Comparison of ENCODE assay signal across 8 cellular contexts in the genomic region with DNA sequence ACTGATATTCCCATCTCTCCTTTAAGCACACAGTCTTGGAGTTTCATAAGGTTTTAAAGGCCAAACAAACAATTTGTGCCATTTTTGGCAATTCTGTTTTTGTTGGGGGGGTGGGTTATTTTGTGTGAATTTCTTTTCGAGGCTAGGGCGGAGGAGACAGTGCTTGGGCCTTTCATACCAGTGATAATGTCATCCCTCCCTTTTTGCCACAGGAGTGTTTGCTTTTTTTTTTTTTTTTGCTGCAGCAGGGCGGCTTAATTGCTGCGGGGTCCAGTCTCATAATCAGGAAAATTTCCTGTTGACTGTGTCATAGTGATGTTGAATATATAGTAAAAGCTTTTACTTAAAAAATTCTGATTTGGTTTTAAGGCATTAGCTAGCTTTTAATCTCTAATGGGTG. TPM values are rescaled to one million over a fixed set of nuclear protein-coding genes. Genes with fewer than 3 reads are reported as not detected.
DNase-seq lines count a peak whose midpoint lies in the region; ATAC-seq, FAIRE-seq and TF ChIP-seq lines count a peak whose summit lies in the region.

No MANE protein-coding gene starts in this region.

- peak overlapping the region; percentile 89 for H3K27ac Mint-ChIP-seq in endothelial cell (ENCODE audit: unreplicated experiment)

- H3K4me3 Mint-ChIP-seq in endothelial cell (ENCODE audit: unreplicated experiment) = peak overlapping the region; percentile 100

- H3K79me2 ChIP-seq in DND-41 (ENCODE audit: insufficient read depth, low read length) = peaks cover 65% of the 10 kb centered on the region

- H3K9ac ChIP-seq in DND-41 (ENCODE audit: low read depth, low read length) = peak overlapping the region; percentile 99

- peak overlapping the region; percentile 74 to 100; a peak in 3 of 4 replicates for H3K4me3 ChIP-seq in DND-41 (ENCODE audit: low read depth in 1 of 2, low read length in 2 of 2)
- H3K4me3 ChIP-seq in ovary = peak overlapping the region; percentile 100

- H3K36me3 ChIP-seq in DND-41 (ENCODE audit: insufficient read depth, low read length) = peaks cover 10% of the 10 kb centered on the region
- no peaks in the 10 kb centered on the region for H3K36me3 ChIP-seq in ovary

- H3K27me3 Mint-ChIP-seq in endothelial cell (ENCODE audit: unreplicated experiment) = peaks cover 7% of the 10 kb centered on the region

- in situ Hi-C loops in ACHN (cut with HindIII; ENCODE audit: low pct_ligation_motif_present, low pct_unique_long_range_greater_than_20kb, low sequenced_read_pairs) = no loop called here

- ATAC-seq in DND-41 (ENCODE audit: insufficient read depth, low read depth) (no peak), HG02623 (IDR thresholded peaks at IDR 0.05; ENCODE audit: unreplicated experiment) (no peak)

- H3K4me1 ChIP-seq in DND-41 (ENCODE audit: insufficient read depth, low read length) = peaks cover 44% of the 10 kb centered on the region
- H3K4me1 ChIP-seq in ovary (ENCODE audit: insufficient read depth) = peaks cover 1% of the 10 kb centered on the region

- no peaks in the 10 kb centered on the region for H3K27me3 ChIP-seq in DND-41 (ENCODE audit: insufficient read depth, low read length, poor library complexity)
- no peaks in the 10 kb centered on the region for H3K27me3 ChIP-seq in ovary

- peaks cover 24% of the 10 kb centered on the region for H3K4me1 Mint-ChIP-seq in endothelial cell (ENCODE audit: unreplicated experiment)

- H3K9me3 ChIP-seq in DND-41 (ENCODE audit: insufficient read depth, low read length, severe bottlenecking) = no peaks in the 10 kb centered on the region
- no peaks in the 10 kb centered on the region for H3K9me3 ChIP-seq in ovary

- peak overlapping the region; percentile 88 for H3K4me2 ChIP-seq in DND-41 (ENCODE audit: insufficient read depth, low read length)

- TF ChIP-seq CTCF in DND-41 (IDR thresholded peaks at IDR 0.05; ENCODE audit: borderline replicate concordance, extremely low read depth, low read length, poor library complexity, severe bottlenecking) (no peak), endothelial cell (IDR thresholded peaks at IDR 0.05; ENCODE audit: unreplicated experiment) (no peak), ovary (IDR thresholded peaks at IDR 0.05) (no peak), D721Med (IDR thresholded peaks at IDR 0.05; ENCODE audit: insufficient read depth, missing control alignments) (no peak)

- intact Hi-C loops in ovary (cut with DNase I) = loop anchor here in 1 of 4 donors (10.0 kb wide), 1 partner anchor 110 kb away; no protein-coding TSS in a partner anchor

- no peak for DNase-seq in DND-41
- DNase-seq in NCI-H69 (lab: John Stamatoyannopoulos, UW) = peak; percentile 26
- no peak for DNase-seq in endothelial cell (ENCODE audit: low spot score)
- DNase-seq in ovary = no peak
- DNase-seq in iPS-NIHi7 (ENCODE audit: extremely low spot score) = no peak
- DNase-seq in D721Med (ENCODE audit: insufficient read length, low spot score) = no peak
- DNase-seq in ACHN = no peak

- no peak for TF ChIP-seq EP300 in ovary (IDR thresholded peaks at IDR 0.05)

- H4K20me1 ChIP-seq in DND-41 (ENCODE audit: insufficient read depth, low read length) = peaks cover 56% of the 10 kb centered on the region

- no peak for TF ChIP-seq POLR2A in ovary (IDR thresholded peaks at IDR 0.05)

- H2AFZ ChIP-seq in DND-41 (ENCODE audit: low read depth, low read length) = no peak overlapping the region

- H3K27ac ChIP-seq in DND-41 (ENCODE audit: low read length) (peak overlapping the region; percentile 96; the same call in 1 of the 2 replicates), ovary (no peak overlapping the region)

- FAIRE-seq in D721Med (lab: Jason Lieb, UNC) = no peak

- 2 to 6% (median 6%) methylated on average over 4 of the region's 4 CpGs for WGBS in ovary, 3 donors

- peaks cover 4% of the 10 kb centered on the region for H3K36me3 Mint-ChIP-seq in endothelial cell (ENCODE audit: low read depth, unreplicated experiment)

- H3K9me3 Mint-ChIP-seq in endothelial cell (ENCODE audit: unreplicated experiment) = no peaks in the 10 kb centered on the region

RNA-seq across cellular contexts. Expression of gene PAFAH1B1, which starts 1.7 kb away (rescaled TPM):
- total RNA-seq in endothelial cell (ENCODE audit: unreplicated experiment) = 141 TPM
- total RNA-seq in ovary = 100 to 1,000 TPM in 4 of 7 donors, 10 to 100 TPM in 3; 73.6 to 125 (median 108) TPM
- polyA plus RNA-seq in ovary = 10 to 100 TPM; 36.5 to 99.0 TPM
